Comparison of ENCODE assay signal across 1 cellular context in genomic region chr5:160008877-160009590, GRCh38.
A peak's percentile ranks its signal among the peaks of the same experiment; 100 is the strongest.
TF ChIP-seq lines count a peak whose summit lies in the region.

Gene TTC1 (plus strand): TSS chr5:160009139. CDS start chr5:160010529, 1,390 bp downstream.

TF ChIP-seq in HepG2, 621 proteins besides CTCF, POLR2A, EP300 and RAD21 (continued from another document and continues in another):
- no peak for TF ChIP-seq ZBED4 (CRISPR knock-in tag; IDR thresholded peaks at IDR 0.05; ENCODE audit: borderline replicate concordance)
- TF ChIP-seq NFKB2 (CRISPR knock-in tag; IDR thresholded peaks at IDR 0.05; ENCODE audit: borderline replicate concordance): no peak
- TF ChIP-seq ZNF180 (CRISPR knock-in tag; IDR thresholded peaks at IDR 0.05; ENCODE audit: borderline replicate concordance, low read depth): no peak
- TF ChIP-seq ZNF124 (CRISPR knock-in tag; IDR thresholded peaks at IDR 0.05): peak; percentile 30; the same call in 1 of the 2 replicates
- TF ChIP-seq PATZ1 (CRISPR knock-in tag; IDR thresholded peaks at IDR 0.05): 0 out of 2 replicates have a peak, but pooled peaks have one; percentile 11
- TF ChIP-seq ZNF780A (CRISPR knock-in tag; IDR thresholded peaks at IDR 0.05): no peak
- TF ChIP-seq RELA (CRISPR knock-in tag; IDR thresholded peaks at IDR 0.05): no peak
- TF ChIP-seq ZNF644 (CRISPR knock-in tag; IDR thresholded peaks at IDR 0.05; ENCODE audit: low read depth): no peak
- peak; percentile 49; the same call in 1 of the 2 replicates for TF ChIP-seq ZNF501 (CRISPR knock-in tag; IDR thresholded peaks at IDR 0.05)
- TF ChIP-seq NONO (IDR thresholded peaks at IDR 0.05): no peak
- no peak for TF ChIP-seq NONO (CRISPR knock-in tag; conservative IDR thresholded peaks at IDR 0.05)
- TF ChIP-seq TEAD2 (CRISPR knock-in tag; IDR thresholded peaks at IDR 0.05): no peak
- TF ChIP-seq SRY (CRISPR knock-in tag; IDR thresholded peaks at IDR 0.05): no peak
- TF ChIP-seq ZNF296 (CRISPR knock-in tag; conservative IDR thresholded peaks at IDR 0.05): no peak
- TF ChIP-seq HBP1 (CRISPR knock-in tag; IDR thresholded peaks at IDR 0.05; ENCODE audit: low read depth): peak; percentile 78
- TF ChIP-seq ZNF33A (CRISPR knock-in tag; IDR thresholded peaks at IDR 0.05; ENCODE audit: borderline replicate concordance): no peak
- TF ChIP-seq ZBTB34 (CRISPR knock-in tag; IDR thresholded peaks at IDR 0.05): no peak
- TF ChIP-seq TAF1 (CRISPR knock-in tag; IDR thresholded peaks at IDR 0.05): peak; percentile 86
- TF ChIP-seq SNAI1 (CRISPR knock-in tag; IDR thresholded peaks at IDR 0.05; ENCODE audit: borderline replicate concordance): no peak
- no peak for TF ChIP-seq ZNF281 (CRISPR knock-in tag; IDR thresholded peaks at IDR 0.05; ENCODE audit: borderline replicate concordance)
- TF ChIP-seq PRPF4 (IDR thresholded peaks at IDR 0.05; ENCODE audit: low read depth, low read length, poor library complexity, severe bottlenecking): no peak
- no peak for TF ChIP-seq CREB3 (CRISPR knock-in tag; IDR thresholded peaks at IDR 0.05)
- no peak for TF ChIP-seq ZBTB39 (CRISPR knock-in tag; IDR thresholded peaks at IDR 0.05)
- peak; percentile 87; the same call in 1 of the 2 replicates for TF ChIP-seq ZNF232 (CRISPR knock-in tag; IDR thresholded peaks at IDR 0.05; ENCODE audit: borderline replicate concordance)
- no peak for TF ChIP-seq ZNF207 (IDR thresholded peaks at IDR 0.05; ENCODE audit: borderline replicate concordance)
- TF ChIP-seq PAXIP1 (CRISPR knock-in tag; conservative IDR thresholded peaks at IDR 0.05): no peak
- no peak for TF ChIP-seq HIVEP1 (CRISPR knock-in tag; IDR thresholded peaks at IDR 0.05)
- peak; percentile 41; the same call in 1 of the 2 replicates for TF ChIP-seq KDM2A (CRISPR knock-in tag; IDR thresholded peaks at IDR 0.05; ENCODE audit: borderline replicate concordance, low read depth)
- TF ChIP-seq THRA (CRISPR knock-in tag; IDR thresholded peaks at IDR 0.05; ENCODE audit: borderline replicate concordance): no peak
- no peak for TF ChIP-seq NR2F2 (IDR thresholded peaks at IDR 0.05; ENCODE audit: borderline replicate concordance, low read depth)
- no peak for TF ChIP-seq U2AF2 (IDR thresholded peaks at IDR 0.05; ENCODE audit: low read depth, low read length)
- TF ChIP-seq JUND (CRISPR knock-in tag; IDR thresholded peaks at IDR 0.05): peak; percentile 76
- TF ChIP-seq XRCC5 (optimal IDR thresholded peaks at IDR 0.05; ENCODE audit: low read length): no peak
- TF ChIP-seq RFX5 (IDR thresholded peaks at IDR 0.05; ENCODE audit: low read depth, low read length): peak; percentile 73; the same call in 1 of the 2 replicates
- no peak for TF ChIP-seq TBP (CRISPR knock-in tag; IDR thresholded peaks at IDR 0.05)
- peak; percentile 98 for TF ChIP-seq KAT8 (CRISPR knock-in tag; IDR thresholded peaks at IDR 0.05)
- no peak for TF ChIP-seq EZH2 (conservative IDR thresholded peaks at IDR 0.05; ENCODE audit: low read depth, low read length)
- TF ChIP-seq FOXM1 (CRISPR knock-in tag; IDR thresholded peaks at IDR 0.05): no peak
- TF ChIP-seq ZNF652 (CRISPR knock-in tag; IDR thresholded peaks at IDR 0.05; ENCODE audit: borderline replicate concordance, low read depth): no peak
- TF ChIP-seq DPF2 (CRISPR knock-in tag; IDR thresholded peaks at IDR 0.05; ENCODE audit: borderline replicate concordance, low read depth): no peak
- no peak for TF ChIP-seq MXD1 (CRISPR knock-in tag; IDR thresholded peaks at IDR 0.05)
